Comparison of ENCODE assay signal across 1 cellular context in the genomic region with DNA sequence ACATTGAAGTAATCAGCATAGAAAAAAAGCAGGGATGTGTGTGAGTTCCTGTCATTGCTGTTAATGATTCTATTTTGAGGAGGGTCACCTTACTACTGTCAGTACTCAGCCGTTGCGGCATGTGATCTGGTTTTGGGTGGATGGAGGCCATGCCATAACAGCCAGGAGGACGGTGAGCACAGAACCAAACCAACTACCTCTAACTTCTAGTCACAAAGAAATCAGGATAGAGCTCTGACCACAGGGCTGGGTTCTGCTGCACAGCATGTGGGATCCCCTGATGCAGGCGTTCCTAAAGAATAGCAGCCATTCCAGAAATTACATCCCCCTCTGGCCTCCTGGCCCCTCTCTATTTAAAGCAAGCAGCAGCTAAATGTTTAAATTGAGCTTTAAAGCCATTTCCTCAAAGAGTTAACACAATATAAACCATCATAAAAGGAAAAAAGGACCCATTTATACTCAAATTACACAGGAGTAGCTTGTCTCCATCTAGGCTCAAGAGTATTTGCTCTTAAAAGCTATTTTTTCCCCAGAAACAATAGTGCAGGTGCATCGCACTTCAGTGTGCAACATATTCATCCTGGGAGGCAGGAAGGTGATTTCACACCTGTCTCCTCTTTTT.
TF ChIP-seq lines count a peak whose summit lies in the region.

No MANE protein-coding gene starts in this region.

TF ChIP-seq in GM23338, 12 proteins besides CTCF, POLR2A, EP300 and RAD21 (continued from another document):
- TF ChIP-seq, protein P1, sequence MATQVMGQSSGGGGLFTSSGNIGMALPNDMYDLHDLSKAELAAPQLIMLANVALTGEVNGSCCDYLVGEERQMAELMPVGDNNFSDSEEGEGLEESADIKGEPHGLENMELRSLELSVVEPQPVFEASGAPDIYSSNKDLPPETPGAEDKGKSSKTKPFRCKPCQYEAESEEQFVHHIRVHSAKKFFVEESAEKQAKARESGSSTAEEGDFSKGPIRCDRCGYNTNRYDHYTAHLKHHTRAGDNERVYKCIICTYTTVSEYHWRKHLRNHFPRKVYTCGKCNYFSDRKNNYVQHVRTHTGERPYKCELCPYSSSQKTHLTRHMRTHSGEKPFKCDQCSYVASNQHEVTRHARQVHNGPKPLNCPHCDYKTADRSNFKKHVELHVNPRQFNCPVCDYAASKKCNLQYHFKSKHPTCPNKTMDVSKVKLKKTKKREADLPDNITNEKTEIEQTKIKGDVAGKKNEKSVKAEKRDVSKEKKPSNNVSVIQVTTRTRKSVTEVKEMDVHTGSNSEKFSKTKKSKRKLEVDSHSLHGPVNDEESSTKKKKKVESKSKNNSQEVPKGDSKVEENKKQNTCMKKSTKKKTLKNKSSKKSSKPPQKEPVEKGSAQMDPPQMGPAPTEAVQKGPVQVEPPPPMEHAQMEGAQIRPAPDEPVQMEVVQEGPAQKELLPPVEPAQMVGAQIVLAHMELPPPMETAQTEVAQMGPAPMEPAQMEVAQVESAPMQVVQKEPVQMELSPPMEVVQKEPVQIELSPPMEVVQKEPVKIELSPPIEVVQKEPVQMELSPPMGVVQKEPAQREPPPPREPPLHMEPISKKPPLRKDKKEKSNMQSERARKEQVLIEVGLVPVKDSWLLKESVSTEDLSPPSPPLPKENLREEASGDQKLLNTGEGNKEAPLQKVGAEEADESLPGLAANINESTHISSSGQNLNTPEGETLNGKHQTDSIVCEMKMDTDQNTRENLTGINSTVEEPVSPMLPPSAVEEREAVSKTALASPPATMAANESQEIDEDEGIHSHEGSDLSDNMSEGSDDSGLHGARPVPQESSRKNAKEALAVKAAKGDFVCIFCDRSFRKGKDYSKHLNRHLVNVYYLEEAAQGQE (IDR thresholded peaks at IDR 0.05; ENCODE audit: unreplicated experiment), result no peak
- TF ChIP-seq, protein P2, sequence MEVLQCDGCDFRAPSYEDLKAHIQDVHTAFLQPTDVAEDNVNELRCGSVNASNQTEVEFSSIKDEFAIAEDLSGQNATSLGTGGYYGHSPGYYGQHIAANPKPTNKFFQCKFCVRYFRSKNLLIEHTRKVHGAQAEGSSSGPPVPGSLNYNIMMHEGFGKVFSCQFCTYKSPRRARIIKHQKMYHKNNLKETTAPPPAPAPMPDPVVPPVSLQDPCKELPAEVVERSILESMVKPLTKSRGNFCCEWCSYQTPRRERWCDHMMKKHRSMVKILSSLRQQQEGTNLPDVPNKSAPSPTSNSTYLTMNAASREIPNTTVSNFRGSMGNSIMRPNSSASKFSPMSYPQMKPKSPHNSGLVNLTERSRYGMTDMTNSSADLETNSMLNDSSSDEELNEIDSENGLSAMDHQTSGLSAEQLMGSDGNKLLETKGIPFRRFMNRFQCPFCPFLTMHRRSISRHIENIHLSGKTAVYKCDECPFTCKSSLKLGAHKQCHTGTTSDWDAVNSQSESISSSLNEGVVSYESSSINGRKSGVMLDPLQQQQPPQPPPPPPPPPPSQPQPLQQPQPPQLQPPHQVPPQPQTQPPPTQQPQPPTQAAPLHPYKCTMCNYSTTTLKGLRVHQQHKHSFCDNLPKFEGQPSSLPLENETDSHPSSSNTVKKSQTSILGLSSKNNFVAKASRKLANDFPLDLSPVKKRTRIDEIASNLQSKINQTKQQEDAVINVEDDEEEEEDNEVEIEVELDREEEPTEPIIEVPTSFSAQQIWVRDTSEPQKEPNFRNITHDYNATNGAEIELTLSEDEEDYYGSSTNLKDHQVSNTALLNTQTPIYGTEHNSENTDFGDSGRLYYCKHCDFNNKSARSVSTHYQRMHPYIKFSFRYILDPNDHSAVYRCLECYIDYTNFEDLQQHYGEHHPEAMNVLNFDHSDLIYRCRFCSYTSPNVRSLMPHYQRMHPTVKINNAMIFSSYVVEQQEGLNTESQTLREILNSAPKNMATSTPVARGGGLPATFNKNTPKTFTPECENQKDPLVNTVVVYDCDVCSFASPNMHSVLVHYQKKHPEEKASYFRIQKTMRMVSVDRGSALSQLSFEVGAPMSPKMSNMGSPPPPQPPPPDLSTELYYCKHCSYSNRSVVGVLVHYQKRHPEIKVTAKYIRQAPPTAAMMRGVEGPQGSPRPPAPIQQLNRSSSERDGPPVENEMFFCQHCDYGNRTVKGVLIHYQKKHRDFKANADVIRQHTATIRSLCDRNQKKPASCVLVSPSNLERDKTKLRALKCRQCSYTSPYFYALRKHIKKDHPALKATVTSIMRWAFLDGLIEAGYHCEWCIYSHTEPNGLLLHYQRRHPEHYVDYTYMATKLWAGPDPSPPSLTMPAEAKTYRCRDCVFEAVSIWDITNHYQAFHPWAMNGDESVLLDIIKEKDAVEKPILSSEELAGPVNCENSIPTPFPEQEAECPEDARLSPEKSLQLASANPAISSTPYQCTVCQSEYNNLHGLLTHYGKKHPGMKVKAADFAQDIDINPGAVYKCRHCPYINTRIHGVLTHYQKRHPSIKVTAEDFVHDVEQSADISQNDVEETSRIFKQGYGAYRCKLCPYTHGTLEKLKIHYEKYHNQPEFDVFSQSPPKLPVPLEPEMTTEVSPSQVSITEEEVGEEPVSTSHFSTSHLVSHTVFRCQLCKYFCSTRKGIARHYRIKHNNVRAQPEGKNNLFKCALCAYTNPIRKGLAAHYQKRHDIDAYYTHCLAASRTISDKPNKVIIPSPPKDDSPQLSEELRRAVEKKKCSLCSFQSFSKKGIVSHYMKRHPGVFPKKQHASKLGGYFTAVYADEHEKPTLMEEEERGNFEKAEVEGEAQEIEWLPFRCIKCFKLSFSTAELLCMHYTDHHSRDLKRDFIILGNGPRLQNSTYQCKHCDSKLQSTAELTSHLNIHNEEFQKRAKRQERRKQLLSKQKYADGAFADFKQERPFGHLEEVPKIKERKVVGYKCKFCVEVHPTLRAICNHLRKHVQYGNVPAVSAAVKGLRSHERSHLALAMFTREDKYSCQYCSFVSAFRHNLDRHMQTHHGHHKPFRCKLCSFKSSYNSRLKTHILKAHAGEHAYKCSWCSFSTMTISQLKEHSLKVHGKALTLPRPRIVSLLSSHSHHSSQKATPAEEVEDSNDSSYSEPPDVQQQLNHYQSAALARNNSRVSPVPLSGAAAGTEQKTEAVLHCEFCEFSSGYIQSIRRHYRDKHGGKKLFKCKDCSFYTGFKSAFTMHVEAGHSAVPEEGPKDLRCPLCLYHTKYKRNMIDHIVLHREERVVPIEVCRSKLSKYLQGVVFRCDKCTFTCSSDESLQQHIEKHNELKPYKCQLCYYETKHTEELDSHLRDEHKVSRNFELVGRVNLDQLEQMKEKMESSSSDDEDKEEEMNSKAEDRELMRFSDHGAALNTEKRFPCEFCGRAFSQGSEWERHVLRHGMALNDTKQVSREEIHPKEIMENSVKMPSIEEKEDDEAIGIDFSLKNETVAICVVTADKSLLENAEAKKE (CRISPR knock-in tag; IDR thresholded peaks at IDR 0.05), result peak; percentile 73; the same call in 1 of the 2 replicates
- 0 out of 2 replicates have a peak, but pooled peaks have one; percentile 16 for TF ChIP-seq CREB1 (CRISPR knock-in tag; IDR thresholded peaks at IDR 0.05; ENCODE audit: low read depth)
